ENCODE assay signal across 9 cellular contexts in genomic region chr17:65531508-65532431, GRCh38. TPM values are rescaled to one million over a fixed set of nuclear protein-coding genes. Genes with fewer than 3 reads are reported as not detected.
A peak's percentile ranks its signal among the peaks of the same experiment; 100 is the strongest.
DNase-seq lines count a peak whose midpoint lies in the region; ATAC-seq and TF ChIP-seq lines count a peak whose summit lies in the region.
"Had no signal": no experiment of that assay in that cellular context is flagged by ENCODE, and none has a peak within 500 bp of the region (broad histone marks: within the 10 kb centered on the region; RNA-seq: fewer than 3 reads in every experiment).

No MANE protein-coding gene starts in this region.

- peaks cover 31% of the 10 kb centered on the region for H3K4me1 ChIP-seq in SJCRH30
- H3K4me1 ChIP-seq in heart left ventricle = peaks cover 4 to 32% (median 25%) of the 10 kb centered on the region in 12 donors
- peaks cover 11% of the 10 kb centered on the region for H3K4me1 ChIP-seq in psoas muscle

- H3K9me3 ChIP-seq in SJCRH30 (replicated peaks) (no peaks in the 10 kb centered on the region), heart left ventricle (no peaks in the 10 kb centered on the region), psoas muscle (no peaks in the 10 kb centered on the region)

- DNase-seq in EL (peak; percentile 31), SJCRH30 (peak; percentile 60 to 66), heart left ventricle (peak; percentile 43 to 66 (median 51)), psoas muscle (peak; percentile 61 to 70), ecto neural progenitor cell (ENCODE audit: low spot score) (no peak)
- DNase-seq: NCI-H187 treated with DMSO at 0.1 percent for 48 hours had no signal

- peak overlapping the region; percentile 86 for H3K27ac ChIP-seq in SJCRH30
- peak overlapping the region; percentile 58 to 81 (median 72) for H3K27ac ChIP-seq in heart left ventricle
- H3K27ac ChIP-seq in psoas muscle = peak overlapping the region; percentile 12

- H3K36me3 ChIP-seq in SJCRH30 = peaks cover 18% of the 10 kb centered on the region
- peaks cover 0 to 62% (median 48%) of the 10 kb centered on the region in 9 donors for H3K36me3 ChIP-seq in heart left ventricle
- peaks cover 0 to 88% of the 10 kb centered on the region in 2 donors for H3K36me3 ChIP-seq in psoas muscle (ENCODE audit: insufficient read depth in 1 of 2, low read depth in 1 of 2)

- TF ChIP-seq CTCF in heart left ventricle (IDR thresholded peaks at IDR 0.05) (peak in 5 of 12 donors; percentile 11 to 30 (median 18)), psoas muscle (IDR thresholded peaks at IDR 0.05) (no peak)

- H3K27me3 ChIP-seq in SJCRH30 = no peaks in the 10 kb centered on the region
- no peaks in the 10 kb centered on the region for H3K27me3 ChIP-seq in heart left ventricle
- no peaks in the 10 kb centered on the region for H3K27me3 ChIP-seq in psoas muscle (ENCODE audit: insufficient read depth in 3 of 3, low read length in 2 of 3)

- WGBS in heart left ventricle, 4 donors = 38 to 45% (median 41%) methylated on average over 15 of the region's 15 CpGs
- 43 to 52% (median 50%) methylated on average over 15 of the region's 15 CpGs for WGBS in psoas muscle, 3 donors

- TF ChIP-seq POLR2A in heart left ventricle (IDR thresholded peaks at IDR 0.05) = no peak

- H3K4me3 ChIP-seq in SJCRH30 (peak overlapping the region; percentile 18), heart left ventricle (peak overlapping the region in 1 of 12 donors; percentile 3), psoas muscle (no peak overlapping the region)

- ATAC-seq in heart left ventricle (peak; percentile 69 to 82 (median 71)), psoas muscle (peak in 3 of 4 donors; percentile 49 to 59 (median 49)), GM19351 (IDR thresholded peaks at IDR 0.05; ENCODE audit: unreplicated experiment) (no peak), HG02840 (IDR thresholded peaks at IDR 0.05; ENCODE audit: low FRiP score, unreplicated experiment) (no peak), GM21526 (IDR thresholded peaks at IDR 0.05; ENCODE audit: low FRiP score, unreplicated experiment) (no peak)

- intact Hi-C loops in heart left ventricle (cut with DNase I) = loop anchor here in 2 of 10 donors (5.0 kb wide), 2 partner anchors 49 to 54 kb away; no protein-coding TSS in a partner anchor
- intact Hi-C loops in psoas muscle (cut with DNase I) = no loop called here

RNA-seq across cellular contexts. Expression of gene AXIN2, which starts 29.7 kb away (rescaled TPM):
- 6.5 and 8.5 TPM in 2 replicates for total RNA-seq in SJCRH30 (2014; rRNA removed; shearing (Covaris generic))
- total RNA-seq in heart left ventricle (10 to 100 TPM in 6 of 9 donors, 1 to 10 TPM in 3; 5.7 to 24.0 (median 12.9) TPM), psoas muscle (10 to 100 TPM in 2 of 4 donors, 1 to 10 TPM in 2; 6.0 to 19.1 (median 10.0) TPM)
- polyA plus RNA-seq in heart left ventricle (10 to 100 TPM in 1 of 2 donors, 1 to 10 TPM in 1; 5.6 to 20.0 TPM), psoas muscle (10 to 100 TPM in 1 of 3 donors, 1 to 10 TPM in 1, under 1 TPM in 1; 0.72 to 10.8 (median 8.0) TPM)

Comparison
In these comparisons a context has a peak if more than half of its experiments do, and no peak if none do; other contexts are left out.
1. H3K27ac ChIP-seq: peak in every context shown above with its lines; median percentile 86 in SJCRH30; 72 in heart left ventricle; 12 in psoas muscle.
2. ATAC-seq: peak in heart left ventricle (4 of 4) and psoas muscle (3 of 4); none in GM19351 (single experiment), HG02840 (single experiment) and GM21526 (single experiment).